Comparison of ENCODE assay signal across 15 cellular contexts in genomic region chr20:20095114-20095872, GRCh38. TPM values are rescaled to one million over a fixed set of nuclear protein-coding genes. Genes with fewer than 3 reads are reported as not detected.
"Had no signal": no experiment of that assay in that cellular context is flagged by ENCODE, and none has a peak within 500 bp of the region (broad histone marks: within the 10 kb centered on the region; RNA-seq: fewer than 3 reads in every experiment).

No MANE protein-coding gene starts in this region.

- H3K36me3 ChIP-seq: colonic mucosa, spleen, tibial nerve, uterus had no signal

- DNase-seq: activated naive CD8-positive, alpha-beta T cell treated with anti-CD3 and anti-CD28 coated beads for 36 hours; amniotic stem cell; colonic mucosa; endodermal cell; foreskin melanocyte; hypothalamus; islet precursor cell; spleen; stimulated activated naive B cell treated with anti-CD40 and anti-IgM and Interleukin-4, amounts not matched to agents 10 μg/mL and 1 μg/mL and 100 μg/mL, for 72 hours; uterus had no signal

- H3K9me3 ChIP-seq: colonic mucosa, spleen, tibial nerve, uterus had no signal

- H3K4me3 ChIP-seq: colonic mucosa, lung, spleen, tibial nerve, uterus had no signal

- H3K4me1 ChIP-seq: colonic mucosa, parathyroid adenoma, spleen, tibial nerve, uterus had no signal

- ATAC-seq: natural killer cell treated with Interleukin-12 subunit alpha and Interleukin-12 subunit beta and Interleukin-15 and Interleukin-18, amount 100 ng/mL, for 72 hours; stimulated activated naive B cell treated with anti-CD40 and anti-IgM and Interleukin-4, amounts not matched to agents 10 μg/mL and 1 μg/mL and 100 μg/mL, for 72 hours had no signal

- H3K27me3 ChIP-seq: colonic mucosa, tibial nerve, uterus had no signal

- H3K27ac ChIP-seq: colonic mucosa, parathyroid adenoma, spleen, tibial nerve, uterus had no signal

RNA-seq across cellular contexts. Expression of gene CFAP61, which starts 43.0 kb away (rescaled TPM):
- total RNA-seq: activated naive CD8-positive, alpha-beta T cell treated with anti-CD3 and anti-CD28 coated beads for 36 hours; epithelial cell of proximal tubule; natural killer cell treated with Interleukin-12 subunit alpha and Interleukin-12 subunit beta and Interleukin-15 and Interleukin-18, amount 100 ng/mL, for 72 hours; spleen had no signal
